8 cellular contexts compared by ENCODE assay signal in genomic region chr3:33144433-33144832, GRCh38. TPM values are rescaled to one million over a fixed set of nuclear protein-coding genes. Genes with fewer than 3 reads are reported as not detected.
DNase-seq lines count a peak whose midpoint lies in the region; ATAC-seq and TF ChIP-seq lines count a peak whose summit lies in the region.

No MANE protein-coding gene starts in this region.

- H3K27ac Mint-ChIP-seq in CD4-positive, alpha-beta T cell = no peak overlapping the region

- H3K9me3 Mint-ChIP-seq in CD4-positive, alpha-beta T cell = no peaks in the 10 kb centered on the region

- H2AK9ac ChIP-seq in IMR-90 (replicated peaks; ENCODE audit: low read depth, low read length, poor library complexity) = no peak overlapping the region

- H2BK20ac ChIP-seq in IMR-90 (ENCODE audit: low read depth, low read length) = no peak overlapping the region

- TF ChIP-seq CTCF in CD4-positive, alpha-beta T cell (IDR thresholded peaks at IDR 0.05) = peak; percentile 19
- TF ChIP-seq CTCF in IMR-90 (conservative IDR thresholded peaks at IDR 0.05; ENCODE audit: low read depth, low read length) = 0 out of 2 replicates have a peak, but pooled peaks have one; percentile 18
- peak; percentile 39 for TF ChIP-seq CTCF in lower lobe of right lung (IDR thresholded peaks at IDR 0.05)

- no peak for TF ChIP-seq POLR2A in IMR-90 (IDR thresholded peaks at IDR 0.05; ENCODE audit: low read depth, low read length)

- H2AK5ac ChIP-seq in IMR-90 (ENCODE audit: low read depth, low read length) = no peak overlapping the region

- H4K5ac ChIP-seq in IMR-90 (ENCODE audit: low read depth, low read length) = no peak overlapping the region

- H2BK120ac ChIP-seq in IMR-90 (ENCODE audit: low read depth, low read length) = no peak overlapping the region

- H3K4me1 ChIP-seq in IMR-90 (ENCODE audit: control insufficient read depth, insufficient read depth, low read length) (peaks cover 6% of the 10 kb centered on the region), lower lobe of right lung (peaks cover 20% of the 10 kb centered on the region), GM23248 (ENCODE audit: insufficient read depth) (peaks cover 9% of the 10 kb centered on the region; the same call in 1 of the 2 replicates)

- TF ChIP-seq RAD21 in IMR-90 (IDR thresholded peaks at IDR 0.05; ENCODE audit: low read length) = no peak

- H3K9ac ChIP-seq in IMR-90 (ENCODE audit: low read depth, low read length) (no peak overlapping the region), GM23248 (no peak overlapping the region)

- H2AFZ ChIP-seq in IMR-90 (replicated peaks; ENCODE audit: low read length, poor library complexity) = no peak overlapping the region
- no peak overlapping the region for H2AFZ ChIP-seq in GM23248

- no peak overlapping the region for H3K23ac ChIP-seq in IMR-90 (ENCODE audit: low read depth, low read length)

- no TSS peak for BruUV-seq in IMR-90 (replicated peaks; lab: Mats Ljungman, UMichigan)

- WGBS in IMR-90 (ENCODE audit: extremely low coverage in 2 of 2, insufficient read length in 1 of 2), 2 experiments = no CpG with 5 or more reads among the region's 1 CpG
- 91 to 100% methylated on average over 1 of the region's 1 CpG for WGBS in GM23248 (ENCODE audit: low coverage in 1 of 2, low lambda C conversion rate in 2 of 2, missing lambda C conversion rate in 2 of 2), 2 experiments

- no peak overlapping the region for H3K27ac ChIP-seq in CD4-positive, alpha-beta T cell (ENCODE audit: low read depth, low read length)
- H3K27ac ChIP-seq in IMR-90 (ENCODE audit: insufficient read depth, low read length) (no peak overlapping the region), lower lobe of right lung (no peak overlapping the region), GM23248 (no peak overlapping the region)

- H3K36me3 ChIP-seq in IMR-90 (ENCODE audit: control insufficient read depth, insufficient read depth, low read length) = peaks cover 12% of the 10 kb centered on the region
- H3K36me3 ChIP-seq in lower lobe of right lung = peaks cover 46% of the 10 kb centered on the region
- no peaks in the 10 kb centered on the region for H3K36me3 ChIP-seq in GM23248 (ENCODE audit: low read depth)

- H3K14ac ChIP-seq in IMR-90 (replicated peaks; ENCODE audit: low read depth, low read length) = no peak overlapping the region

- intact Hi-C loops in CD4-positive, alpha-beta T cell (cut with DNase I, micrococcal nuclease) = no loop called here
- intact Hi-C loops in IMR-90 (cut with micrococcal nuclease) = no loop called here
- intact Hi-C loops in lower lobe of right lung (cut with DNase I) = no loop called here

- no peak overlapping the region for H4K91ac ChIP-seq in IMR-90 (ENCODE audit: insufficient read depth, low read depth, low read length)

- no peaks in the 10 kb centered on the region for H3K27me3 Mint-ChIP-seq in CD4-positive, alpha-beta T cell

- POLR2A ChIA-PET in CD4-positive, alpha-beta T cell (lab: Charles Lee) = no interaction called here
- POLR2A ChIA-PET in IMR-90 (lab: Charles Lee; ENCODE audit: unreplicated experiment) = no interaction called here

- in situ Hi-C loops in IMR-90 (cut with MboI; ENCODE audit: low sequenced_read_pairs) (no loop called here), GM23248 (cut with MboI) (loop anchor here (25.0 kb wide), 1 partner anchor 643 kb away; the partner anchor contains the start of gene PDCD6IP)

- H3K4me1 Mint-ChIP-seq in CD4-positive, alpha-beta T cell (ENCODE audit: low read depth) = no peaks in the 10 kb centered on the region

- H3K79me2 ChIP-seq in GM23248 (ENCODE audit: insufficient read depth) = no peaks in the 10 kb centered on the region

- H3K79me1 ChIP-seq in IMR-90 (ENCODE audit: low read depth in 1 of 2, low read length in 2 of 2) = no peaks in the 10 kb centered on the region

- H3K9me3 ChIP-seq in CD4-positive, alpha-beta T cell (ENCODE audit: control insufficient read depth, low read length) = no peaks in the 10 kb centered on the region
- no peaks in the 10 kb centered on the region for H3K9me3 ChIP-seq in IMR-90 (ENCODE audit: control insufficient read depth, insufficient read depth, low read length)
- H3K9me3 ChIP-seq in lower lobe of right lung = no peaks in the 10 kb centered on the region
- H3K9me3 ChIP-seq in GM23248 (ENCODE audit: low read depth) = no peaks in the 10 kb centered on the region

- no peak overlapping the region for H3K4me3 Mint-ChIP-seq in CD4-positive, alpha-beta T cell

- no peaks in the 10 kb centered on the region; the same call in 1 of the 2 replicates for H4K20me1 ChIP-seq in IMR-90 (ENCODE audit: insufficient read depth, low read length)
- H4K20me1 ChIP-seq in GM23248 (ENCODE audit: insufficient read depth) = no peaks in the 10 kb centered on the region

- no peaks in the 10 kb centered on the region for H3K27me3 ChIP-seq in CD4-positive, alpha-beta T cell (ENCODE audit: control insufficient read depth, insufficient read depth, low read length)
- no peaks in the 10 kb centered on the region for H3K27me3 ChIP-seq in IMR-90 (ENCODE audit: control insufficient read depth, insufficient read depth, low read length)
- no peaks in the 10 kb centered on the region for H3K27me3 ChIP-seq in lower lobe of right lung (ENCODE audit: low read depth)
- H3K27me3 ChIP-seq in GM23248 (replicated peaks; ENCODE audit: insufficient read depth) = no peaks in the 10 kb centered on the region

- H3K4ac ChIP-seq in IMR-90 (ENCODE audit: low read depth, low read length) = no peak overlapping the region

- no peak overlapping the region for H4K8ac ChIP-seq in IMR-90 (ENCODE audit: low read depth in 2 of 2, low read length in 2 of 2)

- H3K4me3 ChIP-seq in IMR-90 (ENCODE audit: insufficient read depth, low read depth, low read length) (no peak overlapping the region), lower lobe of right lung (no peak overlapping the region), GM23248 (no peak overlapping the region)

- no peak overlapping the region for H2BK15ac ChIP-seq in IMR-90 (ENCODE audit: low read depth, low read length)

- H3K56ac ChIP-seq in IMR-90 (ENCODE audit: extremely low read depth, insufficient read depth, low read length) = no peak overlapping the region

- H3F3A ChIP-seq in GM23248 (ENCODE audit: insufficient read depth) = no peaks in the 10 kb centered on the region

- DNase-seq in CD4-positive, alpha-beta T cell = peak in 7 of 10 experiments; percentile 5 to 11 (median 9)
- DNase-seq in IMR-90 (no peak), lower lobe of right lung (no peak), HPDE6-E6E7 (ENCODE audit: extremely low spot score) (no peak), GM23248 (no peak)
- peak; percentile 28 for DNase-seq in activated T-cell treated with anti-CD3 and anti-CD28 coated beads, Interleukin-2, amount 50 U/mL, for 1 hour

- H3K9me2 ChIP-seq in GM23248 (ENCODE audit: insufficient read depth) = no peaks in the 10 kb centered on the region

- CTCF ChIA-PET in CD4-positive, alpha-beta T cell (lab: Charles Lee) = interaction anchor here (0.6 to 1.3 kb wide), 4 partner anchors 9 to 274 kb away, joined by 3 to 4 read pairs (median 3); no protein-coding TSS in a partner anchor
- CTCF ChIA-PET in IMR-90 (lab: Yijun Ruan, JAX) = no interaction called here

- peaks cover 7% of the 10 kb centered on the region; the same call in 1 of the 2 replicates for H3K9me1 ChIP-seq in IMR-90 (ENCODE audit: insufficient read depth, low read length)

- no peak overlapping the region for H2BK5ac ChIP-seq in IMR-90 (ENCODE audit: low read depth, low read length, poor library complexity, severe bottlenecking)

- no peak overlapping the region for H3K18ac ChIP-seq in IMR-90 (ENCODE audit: low read depth, low read length)

- H3K4me2 ChIP-seq in IMR-90 (ENCODE audit: low read depth, low read length) (no peak overlapping the region), GM23248 (ENCODE audit: unreplicated experiment) (no peak overlapping the region)

- dilution Hi-C loops in IMR-90 (cut with HindIII; ENCODE audit: low sequenced_read_pairs, unreplicated experiment) = loop anchor here (25.0 kb wide), 1 partner anchor 243 kb away; no protein-coding TSS in a partner anchor

- no peak for ATAC-seq in CD4-positive, alpha-beta T cell (ENCODE audit: poor library complexity)
- ATAC-seq in IMR-90 (ENCODE audit: low read depth) = no peak
- ATAC-seq in lower lobe of right lung = no peak
- no peak for ATAC-seq in GM21786 (IDR thresholded peaks at IDR 0.05; ENCODE audit: unreplicated experiment)
- no peak for ATAC-seq in GM21528 (IDR thresholded peaks at IDR 0.05; ENCODE audit: low FRiP score, unreplicated experiment)

- H3K36me3 Mint-ChIP-seq in CD4-positive, alpha-beta T cell (ENCODE audit: low read depth) = peaks cover 41% of the 10 kb centered on the region

TF ChIP-seq in IMR-90, 13 proteins besides CTCF, POLR2A, EP300 and RAD21 (continues in another document):
- TF ChIP-seq MAZ (IDR thresholded peaks at IDR 0.05; ENCODE audit: borderline replicate concordance, low read depth, low read length) (no peak), SMC3 (IDR thresholded peaks at IDR 0.05; ENCODE audit: low read depth, low read length) (no peak), CHD1 (IDR thresholded peaks at IDR 0.05; ENCODE audit: low read depth, low read length) (no peak), FOS (IDR thresholded peaks at IDR 0.05; ENCODE audit: low read depth, low read length) (no peak), CEBPB (IDR thresholded peaks at IDR 0.05; ENCODE audit: low read depth, low read length) (no peak)

RNA-seq across cellular contexts. Expression of gene CRTAP, which starts 30.6 kb away (rescaled TPM):
- total RNA-seq in CD4-positive, alpha-beta T cell = 10 to 100 TPM; 38.2 to 40.3 TPM
- total RNA-seq in IMR-90 (2012; rRNA removed) = 86.9 and 108 TPM in 2 replicates
- 205 and 208 TPM in 2 replicates for polyA plus RNA-seq in IMR-90 (2012; rRNA removed)
- polyA plus RNA-seq in IMR-90 (2012; cell fraction: cytosol; rRNA removed) = 105 and 123 TPM in 2 replicates
- polyA plus RNA-seq in IMR-90 (2012; cell fraction: nucleus; rRNA removed; ENCODE audit: low replicate concordance) = 30.4 and 63.0 TPM in 2 replicates
- 213 TPM for total RNA-seq in lower lobe of right lung
- total RNA-seq in GM23248 (2014; rRNA removed; shearing (Covaris generic)) = 261 and 378 TPM in 2 replicates
- polyA plus RNA-seq in GM23248 (2016; fragmentation: Nextera tagmentation; extraction: Ambion mirVana) = 189 and 196 TPM in 2 replicates

RNA-seq across cellular contexts. Expression of gene GLB1, which starts 47.5 kb away (rescaled TPM):
- total RNA-seq in CD4-positive, alpha-beta T cell = 10 to 100 TPM; 20.1 to 22.8 TPM
- total RNA-seq in IMR-90 (2012; rRNA removed) (21.9 and 22.6 TPM in 2 replicates), lower lobe of right lung (89.7 TPM)
- polyA plus RNA-seq in IMR-90 (2012; rRNA removed) (58.9 and 59.6 TPM in 2 replicates), GM23248 (2016; fragmentation: Nextera tagmentation; extraction: Ambion mirVana) (80.7 and 84.3 TPM in 2 replicates)
- 41.3 and 44.8 TPM in 2 replicates for polyA plus RNA-seq in IMR-90 (2012; cell fraction: cytosol; rRNA removed)
- 23.0 and 51.9 TPM in 2 replicates for polyA plus RNA-seq in IMR-90 (2012; cell fraction: nucleus; rRNA removed; ENCODE audit: low replicate concordance)
- 97.1 and 111 TPM in 2 replicates for total RNA-seq in GM23248 (2014; rRNA removed; shearing (Covaris generic))

RNA-seq across cellular contexts. Expression of gene TMPPE, which starts 47.5 kb away (rescaled TPM):
- total RNA-seq in CD4-positive, alpha-beta T cell = 1 to 10 TPM; 8.5 TPM
- total RNA-seq in IMR-90 (2012; rRNA removed) (3.0 and 3.3 TPM in 2 replicates), lower lobe of right lung (20.0 TPM)
- polyA plus RNA-seq in IMR-90 (2012; rRNA removed) (1.8 and 2.2 TPM in 2 replicates), GM23248 (2016; fragmentation: Nextera tagmentation; extraction: Ambion mirVana) (1.2 and 1.4 TPM in 2 replicates)
- polyA plus RNA-seq in IMR-90 (2012; cell fraction: cytosol; rRNA removed) = 0.99 and 1.5 TPM in 2 replicates
- polyA plus RNA-seq in IMR-90 (2012; cell fraction: nucleus; rRNA removed; ENCODE audit: low replicate concordance) = 1.3 and 1.7 TPM in 2 replicates
- total RNA-seq in GM23248 (2014; rRNA removed; shearing (Covaris generic)) = 3.0 and 4.0 TPM in 2 replicates

Comparison
In these comparisons a context has a peak if more than half of its experiments do, and no peak if none do; other contexts are left out.
1. DNase-seq: peak in CD4-positive, alpha-beta T cell (7 of 10) and activated T-cell treated with anti-CD3 and anti-CD28 coated beads, Interleukin-2, amount 50 U/mL, for 1 hour (single experiment); none in IMR-90 (single experiment), lower lobe of right lung (single experiment), HPDE6-E6E7 (single experiment) and GM23248 (single experiment).
2. Peak in every context shown above with its lines, with median percentiles within 50 percentile points of each other: CTCF ChIP-seq.